19 cellular contexts compared by ENCODE assay signal in genomic region chr9:135221951-135222631, GRCh38.
DNase-seq lines count a peak whose midpoint lies in the region; ATAC-seq, FAIRE-seq and TF ChIP-seq lines count a peak whose summit lies in the region.
"Had no signal": no experiment of that assay in that cellular context is flagged by ENCODE, and none has a peak within 500 bp of the region (broad histone marks: within the 10 kb centered on the region; RNA-seq: fewer than 3 reads in every experiment).

No MANE protein-coding gene starts in this region.

- no peaks in the 10 kb centered on the region for H3K27me3 ChIP-seq in right lobe of liver
- H3K27me3 ChIP-seq: cardiac muscle cell, Peyer's patch had no signal

- H3K27ac ChIP-seq in A549: no peak overlapping the region
- H3K27ac ChIP-seq in right lobe of liver: no peak overlapping the region
- H3K27ac ChIP-seq: cardiac muscle cell, Peyer's patch had no signal

- TF ChIP-seq POLR2A in A549 (IDR thresholded peaks at IDR 0.05; ENCODE audit: low read length) (no peak), right lobe of liver (IDR thresholded peaks at IDR 0.05) (no peak)

- DNase-seq in A549 (ENCODE audit: low read depth in 1 of 2, low spot score in 1 of 2) (no peak), GM12864 (ENCODE audit: low read depth) (no peak), UCSD-AML1 (lab: John Stamatoyannopoulos, UW; ENCODE audit: unreplicated experiment) (peak; percentile 70), right lobe of liver (peak in 2 of 3 donors; percentile 12 to 37), NCI-H1436 treated with DMSO at 0.1 percent for 48 hours (lab: John Stamatoyannopoulos, UW) (no peak)
- DNase-seq in activated CD4-positive, alpha-beta T cell treated with anti-CD3 and anti-CD28 coated beads for 48 hours: no peak
- DNase-seq: activated CD4-positive, alpha-beta T cell treated with anti-CD3 and anti-CD28 coated beads, Interleukin-2, amount 50 U/mL, for 1 hour; activated naive CD8-positive, alpha-beta T cell treated with anti-CD3 and anti-CD28 coated beads, Interleukin-2, amount 10 ng/mL, durations not matched to agents 7 days and 5 days; activated T-cell treated with anti-CD3 and anti-CD28 coated beads, Interleukin-2, amount 50 U/mL, for 4 hours; effector CD4-positive, alpha-beta T cell; hippocampal formation; natural killer cell; NCI-H510A; stimulated activated naive CD4-positive, alpha-beta T cell treated with Interleukin-2 at 50 U/mL for 16 hours had no signal

- H3K4me2 ChIP-seq in A549: no peak overlapping the region

- ATAC-seq in A549: peak; percentile 48 to 52
- peak in 1 of 4 donors; percentile 15 for ATAC-seq in right lobe of liver
- no peak for ATAC-seq in GM21619 (IDR thresholded peaks at IDR 0.05; ENCODE audit: unreplicated experiment)
- ATAC-seq in GM18907 (IDR thresholded peaks at IDR 0.05; ENCODE audit: unreplicated experiment): no peak
- ATAC-seq: activated T-cell treated with anti-CD3 and anti-CD28 coated beads, Interleukin-2, amount 50 U/mL, for 4 hours; T-helper 17 cell had no signal

- no peak for TF ChIP-seq RAD21 in A549 (conservative IDR thresholded peaks at IDR 0.05 in 1 of 2, IDR thresholded peaks at IDR 0.05 in 1 of 2)

- intact Hi-C loops in right lobe of liver (cut with DNase I): no loop called here

- H3K4me1 ChIP-seq in A549 (no peaks in the 10 kb centered on the region), right lobe of liver (no peaks in the 10 kb centered on the region)
- H3K4me1 ChIP-seq: Peyer's patch had no signal

- TF ChIP-seq CTCF in A549 (IDR thresholded peaks at IDR 0.05) (no peak), GM12864 (IDR thresholded peaks at IDR 0.05; ENCODE audit: low read depth, low read length, missing control alignments) (peak; percentile 22), right lobe of liver (IDR thresholded peaks at IDR 0.05) (no peak)

- 82% methylated on average over 6 of the region's 16 CpGs for WGBS in A549 (ENCODE audit: missing lambda C conversion rate)
- WGBS in right lobe of liver (ENCODE audit: insufficient coverage, low coverage, low lambda C conversion rate, missing lambda C conversion rate): no CpG with 5 or more reads among the region's 16 CpGs

- FAIRE-seq in A549 (lab: Jason Lieb, UNC): no peak

- H3K9me3 ChIP-seq in A549: no peaks in the 10 kb centered on the region; the same call in 2 of the 3 replicates
- no peaks in the 10 kb centered on the region for H3K9me3 ChIP-seq in right lobe of liver
- H3K9me3 ChIP-seq: Peyer's patch had no signal

- TF ChIP-seq EP300 in A549 (IDR thresholded peaks at IDR 0.05): no peak

- CTCF ChIA-PET in A549 (lab: Yijun Ruan, JAX): interaction anchor here (1.4 kb wide), 1 partner anchor 9 kb away, joined by 3 read pairs; no protein-coding TSS in a partner anchor

- no peaks in the 10 kb centered on the region for H3K36me3 ChIP-seq in right lobe of liver
- H3K36me3 ChIP-seq: cardiac muscle cell, Peyer's patch had no signal

- H3K4me3 ChIP-seq in A549: no peak overlapping the region
- H3K4me3 ChIP-seq in GM12864 (ENCODE audit: low read depth, low read length): no peak overlapping the region
- no peak overlapping the region for H3K4me3 ChIP-seq in right lobe of liver
- H3K4me3 ChIP-seq: cardiac muscle cell, Peyer's patch had no signal

- POLR2A ChIA-PET in A549 (lab: Yijun Ruan, JAX): no interaction called here

TF ChIP-seq in A549, 52 proteins besides CTCF, POLR2A, EP300 and RAD21:
- TF ChIP-seq HOXA7 (CRISPR knock-in tag; IDR thresholded peaks at IDR 0.05) (no peak), GATA3 (IDR thresholded peaks at IDR 0.05; ENCODE audit: borderline replicate concordance) (no peak), BHLHE40 (IDR thresholded peaks at IDR 0.05; ENCODE audit: low read depth, low read length) (no peak), KDM1A (IDR thresholded peaks at IDR 0.05; ENCODE audit: low read depth) (no peak), HOXB5 (CRISPR knock-in tag; IDR thresholded peaks at IDR 0.05) (no peak), FOSL2 (IDR thresholded peaks at IDR 0.05) (no peak), FOSL2 (CRISPR knock-in tag; IDR thresholded peaks at IDR 0.05) (no peak), PBX3 (IDR thresholded peaks at IDR 0.05) (no peak), REST (IDR thresholded peaks at IDR 0.05) (no peak), NPAS2 (CRISPR knock-in tag; IDR thresholded peaks at IDR 0.05; ENCODE audit: borderline replicate concordance) (no peak), E2F6 (IDR thresholded peaks at IDR 0.05; ENCODE audit: borderline replicate concordance, low read depth) (no peak), RNF2 (IDR thresholded peaks at IDR 0.05; ENCODE audit: borderline replicate concordance, low read depth) (no peak), JUN (IDR thresholded peaks at IDR 0.05) (no peak), SREBF2 (IDR thresholded peaks at IDR 0.05) (no peak), MYC (IDR thresholded peaks at IDR 0.05; ENCODE audit: borderline replicate concordance, low read length) (no peak), RARB (CRISPR knock-in tag; IDR thresholded peaks at IDR 0.05) (no peak), BCL3 (IDR thresholded peaks at IDR 0.05) (no peak), EHF (CRISPR knock-in tag; IDR thresholded peaks at IDR 0.05) (no peak), ZSCAN20 (CRISPR knock-in tag; IDR thresholded peaks at IDR 0.05) (no peak)
TF ChIP-seq in A549: peak in this region for 0.

Comparison
In these comparisons a context has a peak if more than half of its experiments do, and no peak if none do; other contexts are left out.
1. ATAC-seq: peak in A549 (2 of 2); none in GM21619 (single experiment) and GM18907 (single experiment).
2. DNase-seq: peak in UCSD-AML1 (single experiment) and right lobe of liver (2 of 3); none in A549 (0 of 2), GM12864 (single experiment), NCI-H1436 treated with DMSO at 0.1 percent for 48 hours (single experiment) and activated CD4-positive, alpha-beta T cell treated with anti-CD3 and anti-CD28 coated beads for 48 hours (single experiment).